ENCODE assay signal across 15 cellular contexts in the genomic region with DNA sequence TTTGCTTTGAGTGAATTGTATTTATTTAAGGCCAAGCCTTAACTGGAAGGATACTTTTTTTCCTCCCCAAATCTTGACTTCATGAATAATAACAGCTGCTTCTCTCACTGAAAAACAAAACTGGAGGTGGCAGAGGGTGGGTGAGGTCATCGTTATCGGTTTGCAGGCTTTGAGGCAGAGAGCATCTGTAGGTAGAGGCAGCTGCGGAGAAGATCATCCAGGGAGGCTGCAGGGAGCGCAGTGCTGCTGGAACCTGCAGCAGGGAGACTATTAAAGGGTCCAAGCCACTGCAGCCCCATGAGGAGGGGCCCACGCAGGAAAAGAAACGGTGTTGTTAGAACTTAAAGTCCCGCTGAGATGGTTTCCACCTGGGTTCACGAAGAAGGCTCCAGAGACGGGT.
"Had no signal": no experiment of that assay in that cellular context is flagged by ENCODE, and none has a peak within 500 bp of the region (broad histone marks: within the 10 kb centered on the region; RNA-seq: fewer than 3 reads in every experiment).

No MANE protein-coding gene starts in this region.

- DNase-seq: activated CD4-positive, alpha-beta T cell treated with anti-CD3 and anti-CD28 coated beads, Interleukin-2, amount 50 U/mL, for 1 hour; activated CD8-positive, alpha-beta memory T cell treated with anti-CD3 and anti-CD28 coated beads for 24 hours; activated naive CD8-positive, alpha-beta T cell treated with anti-CD3 and anti-CD28 coated beads, Interleukin-2, amount 10 ng/mL, durations not matched to agents 7 days and 5 days; cerebellar nuclear complex; effector CD8-positive, alpha-beta T cell; foreskin keratinocyte; head of caudate nucleus; immature natural killer cell; left cardiac atrium; pancreas; stimulated activated CD4-positive, alpha-beta T cell treated with anti-CD3 and anti-CD28 coated beads, Interleukin-2, amount 100 ng/mL, for 48 hours had no signal

- H3K27me3 ChIP-seq: foreskin keratinocyte, pancreas had no signal

- H3K36me3 ChIP-seq: pancreas had no signal

- H3K36me3 Mint-ChIP-seq: activated naive CD8-positive, alpha-beta T cell treated with anti-CD3 and anti-CD28 coated beads, Interleukin-2, amount 10 ng/mL, durations not matched to agents 7 days and 5 days; immature natural killer cell; mesothelial cell of epicardium; stimulated activated memory B cell treated with anti-CD40 and anti-IgM and Interleukin-4, amounts not matched to agents 10 μg/mL and 1 μg/mL and 100 μg/mL, for 72 hours had no signal

- H3K9me3 Mint-ChIP-seq: activated naive CD8-positive, alpha-beta T cell treated with anti-CD3 and anti-CD28 coated beads, Interleukin-2, amount 10 ng/mL, durations not matched to agents 7 days and 5 days; immature natural killer cell; stimulated activated memory B cell treated with anti-CD40 and anti-IgM and Interleukin-4, amounts not matched to agents 10 μg/mL and 1 μg/mL and 100 μg/mL, for 72 hours had no signal

- H3K27ac ChIP-seq: foreskin keratinocyte, pancreas had no signal

- H3K4me1 ChIP-seq: foreskin keratinocyte had no signal

- H3K9me3 ChIP-seq: pancreas had no signal

- H3K4me3 ChIP-seq: lung, pancreas had no signal

- H3K4me3 Mint-ChIP-seq: activated naive CD8-positive, alpha-beta T cell treated with anti-CD3 and anti-CD28 coated beads, Interleukin-2, amount 10 ng/mL, durations not matched to agents 7 days and 5 days; immature natural killer cell; mesothelial cell of epicardium; stimulated activated memory B cell treated with anti-CD40 and anti-IgM and Interleukin-4, amounts not matched to agents 10 μg/mL and 1 μg/mL and 100 μg/mL, for 72 hours had no signal

- ATAC-seq: activated CD4-positive, CD25-positive, alpha-beta regulatory T cell treated with anti-CD3 and anti-CD28 coated beads, Interleukin-2, amount 50 U/mL, for 24 hours; foreskin keratinocyte; left cardiac atrium; pancreas; stimulated activated memory B cell treated with anti-CD40 and anti-IgM and Interleukin-4, amounts not matched to agents 10 μg/mL and 1 μg/mL and 100 μg/mL, for 72 hours had no signal

- H3K27ac Mint-ChIP-seq: activated naive CD8-positive, alpha-beta T cell treated with anti-CD3 and anti-CD28 coated beads, Interleukin-2, amount 10 ng/mL, durations not matched to agents 7 days and 5 days; immature natural killer cell; mesothelial cell of epicardium; stimulated activated memory B cell treated with anti-CD40 and anti-IgM and Interleukin-4, amounts not matched to agents 10 μg/mL and 1 μg/mL and 100 μg/mL, for 72 hours had no signal
